ENCODE assay signal across 11 cellular contexts in genomic region chr6:23547851-23548250, GRCh38.
DNase-seq lines count a peak whose midpoint lies in the region; ATAC-seq and TF ChIP-seq lines count a peak whose summit lies in the region.
"Had no signal": no experiment of that assay in that cellular context is flagged by ENCODE, and none has a peak within 500 bp of the region (broad histone marks: within the 10 kb centered on the region; RNA-seq: fewer than 3 reads in every experiment).

No MANE protein-coding gene starts in this region.

- H3K4me3 ChIP-seq in epithelial cell of proximal tubule (ENCODE audit: low read depth, low read length) = no peak overlapping the region

- H3K27me3 Mint-ChIP-seq in H9 (ENCODE audit: low read depth) (no peaks in the 10 kb centered on the region), neural crest cell (ENCODE audit: low read depth) (no peaks in the 10 kb centered on the region)

- no peak overlapping the region for H3K9ac ChIP-seq in H9 (ENCODE audit: extremely low read depth, insufficient read length, low read length)

- H3K4me3 Mint-ChIP-seq in H9 (no peak overlapping the region), neural crest cell (no peak overlapping the region)

- no peak overlapping the region for H3K4me2 ChIP-seq in H9 (ENCODE audit: insufficient read depth, insufficient read length, low read length)

- no peak overlapping the region for H2BK20ac ChIP-seq in H9 (ENCODE audit: low read depth, low read length, poor library complexity, severe bottlenecking)

- no peak overlapping the region for H3K27ac ChIP-seq in H9 (ENCODE audit: insufficient read length, low read depth, low read length)

- no peak overlapping the region for H4K91ac ChIP-seq in H9 (ENCODE audit: insufficient read length, low read depth, low read length)

- H3K18ac ChIP-seq in H9 (ENCODE audit: insufficient read length, low read depth, low read length) = no peak overlapping the region

- peaks cover 0 to 7% of the 10 kb centered on the region in 2 experiments; a peak in 2 of 4 replicates for H3K4me1 Mint-ChIP-seq in H9
- H3K4me1 Mint-ChIP-seq in neural crest cell = peaks cover 5% of the 10 kb centered on the region

- no peak overlapping the region for H2BK12ac ChIP-seq in H9 (ENCODE audit: insufficient read length, low read depth, low read length)

- H4K5ac ChIP-seq in H9 (ENCODE audit: insufficient read length, low read depth, low read length) = no peak overlapping the region

- no peaks in the 10 kb centered on the region for H3K23me2 ChIP-seq in H9 (ENCODE audit: insufficient read length, low read depth, low read length, poor library complexity, severe bottlenecking)

- H3K27ac Mint-ChIP-seq in H9 (peak overlapping the region in 1 of 3 experiments; percentile 72; a peak in 2 of 7 replicates), neural crest cell (ENCODE audit: unreplicated experiment) (no peak overlapping the region)

- H3T11ph ChIP-seq in H9 (ENCODE audit: low read length) = no peak overlapping the region

- H3K79me1 ChIP-seq in H9 (ENCODE audit: insufficient read depth, low read depth, low read length, poor library complexity, severe bottlenecking) = no peaks in the 10 kb centered on the region

- no peak overlapping the region for H2BK15ac ChIP-seq in H9 (ENCODE audit: low read depth, low read length)

- H3K36me3 Mint-ChIP-seq in H9 (ENCODE audit: insufficient read depth in 1 of 3, low read depth in 3 of 3) (no peaks in the 10 kb centered on the region; a peak in 2 of 7 replicates), neural crest cell (ENCODE audit: low read depth) (no peaks in the 10 kb centered on the region)

- no peak overlapping the region for H2BK5ac ChIP-seq in H9 (ENCODE audit: insufficient read length, low read length)

- peak; percentile 34 for DNase-seq in H9
- peak; percentile 53 for DNase-seq in NCI-H82 (lab: John Stamatoyannopoulos, UW)
- no peak for DNase-seq in epithelial cell of proximal tubule (ENCODE audit: low read depth)
- DNase-seq in neural crest cell (ENCODE audit: low read depth, low spot score) = no peak
- no peak for DNase-seq in activated CD4-positive, CD25-positive, alpha-beta regulatory T cell (lab: John Stamatoyannopoulos, UW)
- no peak for DNase-seq in H4 (ENCODE audit: low spot score)
- DNase-seq: MM.1S, T-helper 9 cell had no signal

- no peak overlapping the region for H3K56ac ChIP-seq in H9 (ENCODE audit: insufficient read length, low read depth, low read length)

- H4K8ac ChIP-seq in H9 (replicated peaks; ENCODE audit: insufficient read length, low read depth, low read length) = no peak overlapping the region

- no peak overlapping the region for H2AFZ ChIP-seq in H9 (ENCODE audit: low read length)

- peak; percentile 49; the same call in 2 of the 3 replicates for TF ChIP-seq CTCF in H9 (conservative IDR thresholded peaks at IDR 0.05)
- TF ChIP-seq CTCF in epithelial cell of proximal tubule (conservative IDR thresholded peaks at IDR 0.05; ENCODE audit: low read depth, low read length) = peak; percentile 67
- TF ChIP-seq CTCF in neural crest cell (conservative IDR thresholded peaks at IDR 0.05) = peak; percentile 48

- no peaks in the 10 kb centered on the region for H3K79me2 ChIP-seq in H9 (ENCODE audit: insufficient read depth, low read length)

- H2AK5ac ChIP-seq in H9 (ENCODE audit: insufficient read length, low read length) = no peak overlapping the region

- H3K4ac ChIP-seq in H9 (ENCODE audit: low read depth, low read length) = no peak overlapping the region

- no CpG with 5 or more reads among the region's 1 CpG for WGBS in H9 (ENCODE audit: extremely low coverage, insufficient read length, low lambda C conversion rate)

- H4K20me1 ChIP-seq in H9 (ENCODE audit: control insufficient read depth, insufficient read depth, insufficient read length) = no peaks in the 10 kb centered on the region

- H3K4me1 ChIP-seq in H9 (ENCODE audit: insufficient read depth, low read length) = no peaks in the 10 kb centered on the region

- no peak overlapping the region for H2BK120ac ChIP-seq in H9 (ENCODE audit: low read depth, low read length, poor library complexity, severe bottlenecking)

- no peaks in the 10 kb centered on the region for H3K9me3 ChIP-seq in H9 (ENCODE audit: control insufficient read depth, low read depth, low read length)

- no peak overlapping the region for H3K14ac ChIP-seq in H9 (ENCODE audit: insufficient read depth, low read length)

- no peaks in the 10 kb centered on the region for H3K27me3 ChIP-seq in H9 (ENCODE audit: insufficient read depth, low read length)

- ATAC-seq in HG02798 (IDR thresholded peaks at IDR 0.05; ENCODE audit: poor library complexity, unreplicated experiment) (no peak), HG03280 (IDR thresholded peaks at IDR 0.05; ENCODE audit: unreplicated experiment) (no peak)
- ATAC-seq: sciatic nerve had no signal

- H3K23ac ChIP-seq in H9 (ENCODE audit: insufficient read length, low read depth, low read length) = no peak overlapping the region

- H3K9me3 Mint-ChIP-seq in H9 (no peaks in the 10 kb centered on the region), neural crest cell (peaks cover 7% of the 10 kb centered on the region)

Comparison
In these comparisons a context has a peak if more than half of its experiments do, and no peak if none do; other contexts are left out.
1. DNase-seq: peak in H9 (single experiment) and NCI-H82 (single experiment); none in epithelial cell of proximal tubule (single experiment), neural crest cell (single experiment), activated CD4-positive, CD25-positive, alpha-beta regulatory T cell (0 of 4) and H4 (single experiment).
2. Peak in every context shown above with its lines, with median percentiles within 50 percentile points of each other: CTCF ChIP-seq.